In the genomic region with DNA sequence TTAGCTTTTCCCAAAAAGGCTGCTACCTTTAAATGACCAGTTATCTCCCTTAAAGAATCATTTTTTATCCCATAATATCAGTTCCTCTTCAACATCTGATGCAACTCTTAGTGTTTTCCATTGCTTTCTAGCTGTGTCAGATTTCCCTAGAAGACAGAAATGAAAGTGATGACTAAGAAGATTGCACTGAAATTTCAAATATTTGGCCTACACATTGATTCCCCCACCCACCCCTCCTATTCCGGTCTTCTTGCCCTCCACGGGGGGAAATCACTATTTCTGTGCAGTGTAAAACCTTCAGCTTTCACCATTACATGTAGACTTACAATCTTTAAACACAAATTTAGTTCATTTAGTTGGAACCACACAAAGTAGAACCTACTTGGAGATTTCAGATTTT, we compare ENCODE assay signal across 12 cellular contexts.
DNase-seq lines count a peak whose midpoint lies in the region; ATAC-seq and TF ChIP-seq lines count a peak whose summit lies in the region.
"Had no signal": no experiment of that assay in that cellular context is flagged by ENCODE, and none has a peak within 500 bp of the region (broad histone marks: within the 10 kb centered on the region; RNA-seq: fewer than 3 reads in every experiment).

No MANE protein-coding gene starts in this region.

- H3K27me3 ChIP-seq in spleen (replicated peaks in 1 of 7): no peaks in the 10 kb centered on the region
- H3K27me3 ChIP-seq in psoas muscle (ENCODE audit: insufficient read depth in 3 of 3, low read length in 2 of 3): no peaks in the 10 kb centered on the region
- H3K27me3 ChIP-seq: heart right ventricle had no signal

- H3K4me1 Mint-ChIP-seq in activated naive CD4-positive, alpha-beta T cell treated with anti-CD3 and anti-CD28 coated beads, Interleukin-2, amount 50 U/mL, for 24 hours: peaks cover 36% of the 10 kb centered on the region
- H3K4me1 Mint-ChIP-seq: nephron had no signal

- peak overlapping the region; percentile 56 for H3K27ac Mint-ChIP-seq in activated naive CD4-positive, alpha-beta T cell treated with anti-CD3 and anti-CD28 coated beads, Interleukin-2, amount 50 U/mL, for 24 hours
- H3K27ac Mint-ChIP-seq: brain, nephron had no signal

- no peak overlapping the region for H3K4me3 ChIP-seq in spleen
- no peak overlapping the region for H3K4me3 ChIP-seq in psoas muscle
- H3K4me3 ChIP-seq: heart right ventricle had no signal

- no peak for TF ChIP-seq CTCF in spleen (IDR thresholded peaks at IDR 0.05 in 8 of 11, conservative IDR thresholded peaks at IDR 0.05 in 3 of 11)
- TF ChIP-seq CTCF in psoas muscle (IDR thresholded peaks at IDR 0.05): no peak
- no peak for TF ChIP-seq CTCF in GM10266 (IDR thresholded peaks at IDR 0.05; ENCODE audit: control insufficient read depth, insufficient read depth, low read depth, missing control alignments)

- H3K27ac ChIP-seq in spleen (peak overlapping the region in 7 of 8 donors; percentile 56 to 86 (median 68)), psoas muscle (no peak overlapping the region)

- no peak overlapping the region for H3K4me3 Mint-ChIP-seq in activated naive CD4-positive, alpha-beta T cell treated with anti-CD3 and anti-CD28 coated beads, Interleukin-2, amount 50 U/mL, for 24 hours
- H3K4me3 Mint-ChIP-seq: brain, nephron had no signal

- H3K36me3 ChIP-seq in spleen: no peaks in the 10 kb centered on the region
- no peaks in the 10 kb centered on the region for H3K36me3 ChIP-seq in psoas muscle (ENCODE audit: insufficient read depth in 1 of 2, low read depth in 1 of 2)
- H3K36me3 ChIP-seq: heart right ventricle had no signal

- no peaks in the 10 kb centered on the region for H3K27me3 Mint-ChIP-seq in activated naive CD4-positive, alpha-beta T cell treated with anti-CD3 and anti-CD28 coated beads, Interleukin-2, amount 50 U/mL, for 24 hours

- peaks cover 0 to 40% (median 28%) of the 10 kb centered on the region in 6 donors for H3K4me1 ChIP-seq in spleen
- no peaks in the 10 kb centered on the region for H3K4me1 ChIP-seq in psoas muscle

- H3K9me3 ChIP-seq in spleen (no peaks in the 10 kb centered on the region), psoas muscle (no peaks in the 10 kb centered on the region)

- TF ChIP-seq POLR2A in spleen (IDR thresholded peaks at IDR 0.05): no peak

- H3K36me3 Mint-ChIP-seq in activated naive CD4-positive, alpha-beta T cell treated with anti-CD3 and anti-CD28 coated beads, Interleukin-2, amount 50 U/mL, for 24 hours: no peaks in the 10 kb centered on the region
- H3K36me3 Mint-ChIP-seq: brain had no signal

- no peak for ATAC-seq in psoas muscle
- no peak for ATAC-seq in HG02870 (IDR thresholded peaks at IDR 0.05; ENCODE audit: unreplicated experiment)

- intact Hi-C loops in spleen (cut with DNase I; ENCODE audit: low total_unique reads) (no loop called here), psoas muscle (cut with DNase I) (no loop called here)

- no peak for DNase-seq in activated naive CD4-positive, alpha-beta T cell (lab: John Stamatoyannopoulos, UW)
- peak; percentile 81 for DNase-seq in NCI-H460 (ENCODE audit: extremely low read depth, low read depth)
- DNase-seq in dedifferentiated amniotic fluid mesenchymal stem cell (ENCODE audit: extremely low spot score): peak; percentile 93
- no peak for DNase-seq in spleen
- DNase-seq in psoas muscle: no peak
- DNase-seq in GM10266 (ENCODE audit: extremely low spot score): no peak
- DNase-seq: heart right ventricle, NCI-H526 treated with DMSO at 0.1 percent for 48 hours had no signal

- no peaks in the 10 kb centered on the region for H3K9me3 Mint-ChIP-seq in activated naive CD4-positive, alpha-beta T cell treated with anti-CD3 and anti-CD28 coated beads, Interleukin-2, amount 50 U/mL, for 24 hours
- H3K9me3 Mint-ChIP-seq: nephron had no signal

- WGBS in spleen, 5 donors: 38 to 47% (median 43%) methylated on average over 2 of the region's 2 CpGs
- 65 to 74% (median 73%) methylated on average over 2 of the region's 2 CpGs for WGBS in psoas muscle, 3 donors

Comparison
In these comparisons a context has a peak if more than half of its experiments do, and no peak if none do; other contexts are left out.
1. DNase-seq: peak in NCI-H460 (single experiment) and dedifferentiated amniotic fluid mesenchymal stem cell (single experiment); none in activated naive CD4-positive, alpha-beta T cell (0 of 4), spleen (single experiment), psoas muscle (0 of 2) and GM10266 (single experiment).